Comparison of ENCODE assay signal across 1 cellular context in the genomic region with DNA sequence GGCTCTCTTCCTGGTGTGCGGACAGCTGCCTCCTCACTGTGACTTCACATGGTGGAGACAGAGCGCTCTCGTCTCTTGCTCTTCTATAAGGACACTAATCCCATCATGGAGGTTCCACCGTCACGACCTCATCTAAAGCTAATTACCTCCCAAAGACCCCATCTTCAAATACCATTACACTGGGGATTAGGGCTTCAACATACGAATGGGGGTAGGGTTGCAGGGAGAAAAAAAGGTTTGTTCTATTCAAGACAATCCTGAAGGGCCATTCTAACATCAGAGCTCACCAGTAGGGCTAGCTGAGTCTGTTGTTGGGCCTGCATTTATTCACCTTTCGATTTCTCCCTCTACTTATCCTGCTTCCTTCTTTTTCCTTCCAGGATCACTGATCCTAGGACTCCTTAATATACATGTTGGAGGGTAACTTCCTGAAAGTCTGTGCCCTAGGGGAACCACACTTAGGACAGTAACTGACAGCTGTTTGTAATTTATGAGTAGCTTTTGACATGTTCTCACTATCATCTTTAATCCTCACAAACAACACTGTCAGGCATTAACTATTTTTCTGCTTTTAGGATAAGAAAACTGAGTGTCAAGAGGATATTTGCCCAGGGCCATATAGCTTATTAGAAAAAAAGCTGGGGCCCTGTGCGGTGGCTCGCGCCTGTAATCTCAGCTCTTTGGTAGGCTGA.
TF ChIP-seq lines count a peak whose summit lies in the region.

No MANE protein-coding gene starts in this region.

TF ChIP-seq in HepG2, 621 proteins besides CTCF, POLR2A, EP300 and RAD21:
- TF ChIP-seq, protein P1, sequence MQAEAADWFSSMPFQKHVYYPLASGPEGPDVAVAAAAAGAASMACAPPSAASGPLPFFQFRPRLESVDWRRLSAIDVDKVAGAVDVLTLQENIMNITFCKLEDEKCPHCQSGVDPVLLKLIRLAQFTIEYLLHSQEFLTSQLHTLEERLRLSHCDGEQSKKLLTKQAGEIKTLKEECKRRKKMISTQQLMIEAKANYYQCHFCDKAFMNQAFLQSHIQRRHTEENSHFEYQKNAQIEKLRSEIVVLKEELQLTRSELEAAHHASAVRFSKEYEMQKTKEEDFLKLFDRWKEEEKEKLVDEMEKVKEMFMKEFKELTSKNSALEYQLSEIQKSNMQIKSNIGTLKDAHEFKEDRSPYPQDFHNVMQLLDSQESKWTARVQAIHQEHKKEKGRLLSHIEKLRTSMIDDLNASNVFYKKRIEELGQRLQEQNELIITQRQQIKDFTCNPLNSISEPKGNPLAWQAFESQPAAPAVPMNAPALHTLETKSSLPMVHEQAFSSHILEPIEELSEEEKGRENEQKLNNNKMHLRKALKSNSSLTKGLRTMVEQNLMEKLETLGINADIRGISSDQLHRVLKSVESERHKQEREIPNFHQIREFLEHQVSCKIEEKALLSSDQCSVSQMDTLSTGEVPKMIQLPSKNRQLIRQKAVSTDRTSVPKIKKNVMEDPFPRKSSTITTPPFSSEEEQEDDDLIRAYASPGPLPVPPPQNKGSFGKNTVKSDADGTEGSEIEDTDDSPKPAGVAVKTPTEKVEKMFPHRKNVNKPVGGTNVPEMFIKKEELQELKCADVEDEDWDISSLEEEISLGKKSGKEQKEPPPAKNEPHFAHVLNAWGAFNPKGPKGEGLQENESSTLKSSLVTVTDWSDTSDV (CRISPR knock-in tag; IDR thresholded peaks at IDR 0.05), result no peak
- TF ChIP-seq ZNF563 (CRISPR knock-in tag; IDR thresholded peaks at IDR 0.05), result no peak
- no peak for TF ChIP-seq ZNF207 (IDR thresholded peaks at IDR 0.05; ENCODE audit: borderline replicate concordance)
- no peak for TF ChIP-seq FLYWCH1 (CRISPR knock-in tag; IDR thresholded peaks at IDR 0.05)
- TF ChIP-seq CREB1 (IDR thresholded peaks at IDR 0.05), result no peak
- no peak for TF ChIP-seq CREB1 (CRISPR knock-in tag; IDR thresholded peaks at IDR 0.05)
- TF ChIP-seq HMG20B (CRISPR knock-in tag; conservative IDR thresholded peaks at IDR 0.05), result no peak
- TF ChIP-seq, protein P2, sequence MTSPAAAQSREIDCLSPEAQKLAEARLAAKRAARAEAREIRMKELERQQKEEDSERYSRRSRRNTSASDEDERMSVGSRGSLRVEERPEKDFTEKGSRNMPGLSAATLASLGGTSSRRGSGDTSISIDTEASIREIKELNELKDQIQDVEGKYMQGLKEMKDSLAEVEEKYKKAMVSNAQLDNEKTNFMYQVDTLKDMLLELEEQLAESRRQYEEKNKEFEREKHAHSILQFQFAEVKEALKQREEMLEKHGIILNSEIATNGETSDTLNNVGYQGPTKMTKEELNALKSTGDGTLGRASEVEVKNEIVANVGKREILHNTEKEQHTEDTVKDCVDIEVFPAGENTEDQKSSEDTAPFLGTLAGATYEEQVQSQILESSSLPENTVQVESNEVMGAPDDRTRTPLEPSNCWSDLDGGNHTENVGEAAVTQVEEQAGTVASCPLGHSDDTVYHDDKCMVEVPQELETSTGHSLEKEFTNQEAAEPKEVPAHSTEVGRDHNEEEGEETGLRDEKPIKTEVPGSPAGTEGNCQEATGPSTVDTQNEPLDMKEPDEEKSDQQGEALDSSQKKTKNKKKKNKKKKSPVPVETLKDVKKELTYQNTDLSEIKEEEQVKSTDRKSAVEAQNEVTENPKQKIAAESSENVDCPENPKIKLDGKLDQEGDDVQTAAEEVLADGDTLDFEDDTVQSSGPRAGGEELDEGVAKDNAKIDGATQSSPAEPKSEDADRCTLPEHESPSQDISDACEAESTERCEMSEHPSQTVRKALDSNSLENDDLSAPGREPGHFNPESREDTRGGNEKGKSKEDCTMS (CRISPR knock-in tag; conservative IDR thresholded peaks at IDR 0.05), result no peak
- TF ChIP-seq, protein P3, sequence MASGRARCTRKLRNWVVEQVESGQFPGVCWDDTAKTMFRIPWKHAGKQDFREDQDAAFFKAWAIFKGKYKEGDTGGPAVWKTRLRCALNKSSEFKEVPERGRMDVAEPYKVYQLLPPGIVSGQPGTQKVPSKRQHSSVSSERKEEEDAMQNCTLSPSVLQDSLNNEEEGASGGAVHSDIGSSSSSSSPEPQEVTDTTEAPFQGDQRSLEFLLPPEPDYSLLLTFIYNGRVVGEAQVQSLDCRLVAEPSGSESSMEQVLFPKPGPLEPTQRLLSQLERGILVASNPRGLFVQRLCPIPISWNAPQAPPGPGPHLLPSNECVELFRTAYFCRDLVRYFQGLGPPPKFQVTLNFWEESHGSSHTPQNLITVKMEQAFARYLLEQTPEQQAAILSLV (CRISPR knock-in tag; IDR thresholded peaks at IDR 0.05; ENCODE audit: borderline replicate concordance), result no peak
- no peak for TF ChIP-seq ZNF792 (CRISPR knock-in tag; IDR thresholded peaks at IDR 0.05)
- TF ChIP-seq ZNF672 (CRISPR knock-in tag; IDR thresholded peaks at IDR 0.05), result no peak
- TF ChIP-seq ZNF737 (CRISPR knock-in tag; IDR thresholded peaks at IDR 0.05; ENCODE audit: borderline replicate concordance), result no peak
- TF ChIP-seq, protein P4, sequence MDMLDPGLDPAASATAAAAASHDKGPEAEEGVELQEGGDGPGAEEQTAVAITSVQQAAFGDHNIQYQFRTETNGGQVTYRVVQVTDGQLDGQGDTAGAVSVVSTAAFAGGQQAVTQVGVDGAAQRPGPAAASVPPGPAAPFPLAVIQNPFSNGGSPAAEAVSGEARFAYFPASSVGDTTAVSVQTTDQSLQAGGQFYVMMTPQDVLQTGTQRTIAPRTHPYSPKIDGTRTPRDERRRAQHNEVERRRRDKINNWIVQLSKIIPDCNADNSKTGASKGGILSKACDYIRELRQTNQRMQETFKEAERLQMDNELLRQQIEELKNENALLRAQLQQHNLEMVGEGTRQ (IDR thresholded peaks at IDR 0.05; ENCODE audit: low read depth, low read length), result no peak
- TF ChIP-seq, protein P4 (CRISPR knock-in tag; IDR thresholded peaks at IDR 0.05; ENCODE audit: borderline replicate concordance), result no peak
- TF ChIP-seq ZNF543 (CRISPR knock-in tag; IDR thresholded peaks at IDR 0.05), result no peak
- no peak for TF ChIP-seq ZSCAN20 (CRISPR knock-in tag; IDR thresholded peaks at IDR 0.05; ENCODE audit: borderline replicate concordance)
- no peak for TF ChIP-seq HIVEP1 (CRISPR knock-in tag; IDR thresholded peaks at IDR 0.05)
- TF ChIP-seq MZF1 (CRISPR knock-in tag; IDR thresholded peaks at IDR 0.05; ENCODE audit: borderline replicate concordance), result no peak
- TF ChIP-seq ZNF616 (CRISPR knock-in tag; IDR thresholded peaks at IDR 0.05; ENCODE audit: low read depth), result no peak
- no peak for TF ChIP-seq ETV6 (CRISPR knock-in tag; conservative IDR thresholded peaks at IDR 0.05)
